ENCODE assay signal across 8 cellular contexts in genomic region chr1:150765229-150765976, GRCh38. TPM values are rescaled to one million over a fixed set of nuclear protein-coding genes. Genes with fewer than 3 reads are reported as not detected.
DNase-seq lines count a peak whose midpoint lies in the region; ATAC-seq and TF ChIP-seq lines count a peak whose summit lies in the region.

CTSS (minus strand) TSS chr1:150765778; CDS start chr1:150764763, 1,015 bp downstream.

- ATAC-seq in GM18873 (IDR thresholded peaks at IDR 0.05; ENCODE audit: low FRiP score, unreplicated experiment) (peak; percentile 69), HG03066 (IDR thresholded peaks at IDR 0.05; ENCODE audit: low read depth, unreplicated experiment) (peak; percentile 96)

- H3K4me1 Mint-ChIP-seq in neural crest cell = no peaks in the 10 kb centered on the region

- no peak within 1 kb of the TSS for H3K4me3 Mint-ChIP-seq in neural crest cell

- no peaks in the 10 kb centered on the region for H3K27me3 ChIP-seq in AG04450 (ENCODE audit: control insufficient read depth, insufficient read depth, low read length)

- peaks cover 6% of the 10 kb centered on the region for H3K9me3 ChIP-seq in AG04450 (ENCODE audit: control insufficient read depth, insufficient read depth, low read length)

- peaks cover 4% of the 10 kb centered on the region for H3K9me3 Mint-ChIP-seq in neural crest cell

- DNase-seq in AG04450 (ENCODE audit: low read depth, low spot score) (no peak), SIG-M5 (lab: John Stamatoyannopoulos, UW) (peak; percentile 94), neural crest cell (ENCODE audit: low read depth, low spot score) (no peak), DMS 273 treated with DMSO at 0.1 percent for 48 hours (lab: John Stamatoyannopoulos, UW) (no peak)
- no peak for DNase-seq in stimulated activated CD8-positive, alpha-beta memory T cell treated with anti-CD3 and anti-CD28 coated beads, Interleukin-4, amount 100 ng/mL, for 48 hours

- TF ChIP-seq CTCF in AG04450 (IDR thresholded peaks at IDR 0.05; ENCODE audit: low read depth, low read length) (no peak), neural crest cell (conservative IDR thresholded peaks at IDR 0.05) (no peak)

- no peaks in the 10 kb centered on the region for H3K36me3 Mint-ChIP-seq in neural crest cell (ENCODE audit: low read depth)

- POLR2A ChIA-PET in AG04450 (lab: Yijun Ruan, JAX) = no interaction called here

- no peaks in the 10 kb centered on the region for H3K27me3 Mint-ChIP-seq in neural crest cell (ENCODE audit: low read depth)

- in situ Hi-C loops in endometrial microvascular endothelial cells (cut with HindIII; ENCODE audit: inconsistent ontology term, low pct_unique_long_range_greater_than_20kb, low sequenced_read_pairs) = no loop called here

- peak within 1 kb of the TSS; percentile 90 for H3K27ac ChIP-seq in AG04450 (ENCODE audit: low read depth, low read length)

- CTCF ChIA-PET in AG04450 (lab: Charles Lee) = interaction anchor here (1.0 to 1.9 kb wide), 2 partner anchors 48 to 205 kb away, joined by 4 to 5 read pairs; no protein-coding TSS in a partner anchor

- H3K27ac Mint-ChIP-seq in neural crest cell (ENCODE audit: unreplicated experiment) = peak within 1 kb of the TSS; percentile 1

- no peak within 1 kb of the TSS for H3K4me3 ChIP-seq in AG04450 (ENCODE audit: low read depth, low read length)

RNA-seq across cellular contexts. Expression of gene CTSS, which starts in this region (rescaled TPM):
- 5.4 and 7.1 TPM in 2 replicates for polyA plus RNA-seq in AG04450 (2011; rRNA removed)
- polyA minus RNA-seq in AG04450 (2011; rRNA and poly(A)+ RNA removed) = 2.9 and 3.5 TPM in 2 replicates
- total RNA-seq in endometrial microvascular endothelial cells (ENCODE audit: inconsistent ontology term) (74.1 TPM), neural crest cell (0.16 and 0.41 TPM in 2 replicates)

Comparison
In these comparisons a context has a peak if more than half of its experiments do, and no peak if none do; other contexts are left out.
1. RNA of gene CTSS (total RNA-seq): 74.1 TPM in endometrial microvascular endothelial cells (single experiment); 0.16 to 0.41 TPM in neural crest cell; every median in the first group is over 10 times any median in the second.